1 cellular context compared by ENCODE assay signal in genomic region chr9:114621975-114622609, GRCh38.
TF ChIP-seq lines count a peak whose summit lies in the region.

No MANE protein-coding gene starts in this region.

TF ChIP-seq in GM12878, 131 proteins besides CTCF, POLR2A, EP300 and RAD21:
- TF ChIP-seq ZBTB4 (CRISPR knock-in tag; IDR thresholded peaks at IDR 0.05) (no peak), SPI1 (IDR thresholded peaks at IDR 0.05; ENCODE audit: borderline replicate concordance, insufficient read depth, low read depth, low read length) (no peak), TCF3 (IDR thresholded peaks at IDR 0.05; ENCODE audit: borderline replicate concordance, insufficient read depth, low read depth, low read length) (no peak), ZNF207 (IDR thresholded peaks at IDR 0.05; ENCODE audit: borderline replicate concordance) (no peak), CHD2 (IDR thresholded peaks at IDR 0.05; ENCODE audit: borderline replicate concordance, low read depth, low read length) (no peak), USF1 (IDR thresholded peaks at IDR 0.05; ENCODE audit: borderline replicate concordance, extremely low read length, insufficient read depth, low read depth, low read length) (no peak)
- TF ChIP-seq, protein P1, sequence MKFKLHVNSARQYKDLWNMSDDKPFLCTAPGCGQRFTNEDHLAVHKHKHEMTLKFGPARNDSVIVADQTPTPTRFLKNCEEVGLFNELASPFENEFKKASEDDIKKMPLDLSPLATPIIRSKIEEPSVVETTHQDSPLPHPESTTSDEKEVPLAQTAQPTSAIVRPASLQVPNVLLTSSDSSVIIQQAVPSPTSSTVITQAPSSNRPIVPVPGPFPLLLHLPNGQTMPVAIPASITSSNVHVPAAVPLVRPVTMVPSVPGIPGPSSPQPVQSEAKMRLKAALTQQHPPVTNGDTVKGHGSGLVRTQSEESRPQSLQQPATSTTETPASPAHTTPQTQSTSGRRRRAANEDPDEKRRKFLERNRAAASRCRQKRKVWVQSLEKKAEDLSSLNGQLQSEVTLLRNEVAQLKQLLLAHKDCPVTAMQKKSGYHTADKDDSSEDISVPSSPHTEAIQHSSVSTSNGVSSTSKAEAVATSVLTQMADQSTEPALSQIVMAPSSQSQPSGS (IDR thresholded peaks at IDR 0.05; ENCODE audit: low read length), result no peak
- TF ChIP-seq, protein P2, sequence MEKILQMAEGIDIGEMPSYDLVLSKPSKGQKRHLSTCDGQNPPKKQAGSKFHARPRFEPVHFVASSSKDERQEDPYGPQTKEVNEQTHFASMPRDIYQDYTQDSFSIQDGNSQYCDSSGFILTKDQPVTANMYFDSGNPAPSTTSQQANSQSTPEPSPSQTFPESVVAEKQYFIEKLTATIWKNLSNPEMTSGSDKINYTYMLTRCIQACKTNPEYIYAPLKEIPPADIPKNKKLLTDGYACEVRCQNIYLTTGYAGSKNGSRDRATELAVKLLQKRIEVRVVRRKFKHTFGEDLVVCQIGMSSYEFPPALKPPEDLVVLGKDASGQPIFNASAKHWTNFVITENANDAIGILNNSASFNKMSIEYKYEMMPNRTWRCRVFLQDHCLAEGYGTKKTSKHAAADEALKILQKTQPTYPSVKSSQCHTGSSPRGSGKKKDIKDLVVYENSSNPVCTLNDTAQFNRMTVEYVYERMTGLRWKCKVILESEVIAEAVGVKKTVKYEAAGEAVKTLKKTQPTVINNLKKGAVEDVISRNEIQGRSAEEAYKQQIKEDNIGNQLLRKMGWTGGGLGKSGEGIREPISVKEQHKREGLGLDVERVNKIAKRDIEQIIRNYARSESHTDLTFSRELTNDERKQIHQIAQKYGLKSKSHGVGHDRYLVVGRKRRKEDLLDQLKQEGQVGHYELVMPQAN (conservative IDR thresholded peaks at IDR 0.05), result no peak
TF ChIP-seq in GM12878: peak in this region for 0.
